In the genomic region with DNA sequence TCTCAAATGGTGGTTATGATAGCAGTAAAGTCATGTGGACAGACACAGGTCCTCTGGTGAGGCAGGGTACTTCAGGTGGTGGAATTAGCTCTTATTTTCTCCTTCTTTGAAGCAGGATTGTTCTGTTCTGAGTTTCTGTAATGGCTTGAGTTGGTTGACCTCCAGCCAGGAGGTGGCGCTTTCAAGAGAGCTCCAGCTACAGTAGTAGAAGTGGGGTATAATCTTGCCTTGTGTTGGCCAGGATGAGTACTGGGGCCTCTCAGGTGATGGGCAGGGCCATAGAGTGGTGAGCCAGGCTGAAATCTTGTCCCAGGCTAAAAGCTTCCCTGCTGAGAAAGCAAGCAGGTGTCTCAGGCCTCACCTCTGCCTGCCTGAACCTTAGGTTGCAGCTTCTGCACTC, we compare ENCODE assay signal across 21 cellular contexts.
DNase-seq lines count a peak whose midpoint lies in the region; ATAC-seq, FAIRE-seq and TF ChIP-seq lines count a peak whose summit lies in the region.
"Had no signal": no experiment of that assay in that cellular context is flagged by ENCODE, and none has a peak within 500 bp of the region (broad histone marks: within the 10 kb centered on the region; RNA-seq: fewer than 3 reads in every experiment).

No MANE protein-coding gene starts in this region.

- no peaks in the 10 kb centered on the region for H3K4me1 ChIP-seq in OCI-LY3 (ENCODE audit: low read length)

- H3K4me3 ChIP-seq in GM06990 (replicated peaks; ENCODE audit: low read depth, low read length) (no peak overlapping the region), OCI-LY3 (ENCODE audit: low read length) (no peak overlapping the region), epithelial cell of esophagus (ENCODE audit: low read length) (no peak overlapping the region)

- H3K36me3 ChIP-seq in GM06990 (ENCODE audit: control insufficient read depth, insufficient read depth, low read length) (no peaks in the 10 kb centered on the region), OCI-LY3 (replicated peaks; ENCODE audit: low read depth, low read length) (no peaks in the 10 kb centered on the region)

- no peak overlapping the region for H3K27ac ChIP-seq in OCI-LY3 (ENCODE audit: low read length)

- H4K20me1 ChIP-seq in OCI-LY3 (ENCODE audit: insufficient read depth, low read length), result no peaks in the 10 kb centered on the region

- peak; percentile 46 for ATAC-seq in HG03354 (IDR thresholded peaks at IDR 0.05; ENCODE audit: poor library complexity, severe bottlenecking, unreplicated experiment)
- ATAC-seq: SK-N-SH treated with all-trans-retinoic acid at 6 μM for 48 hours had no signal

- TF ChIP-seq CTCF in GM06990 (IDR thresholded peaks at IDR 0.05; ENCODE audit: insufficient read depth, low read length, poor library complexity, severe bottlenecking), result peak; percentile 13
- peak; percentile 15 for TF ChIP-seq CTCF in OCI-LY3 (IDR thresholded peaks at IDR 0.05; ENCODE audit: low read depth, low read length)
- peak; percentile 2 for TF ChIP-seq CTCF in epithelial cell of esophagus (IDR thresholded peaks at IDR 0.05; ENCODE audit: insufficient read depth, low read depth, low read length, missing control alignments)

- no peak for FAIRE-seq in RCC 7860 (lab: Jason Lieb, UNC)
- FAIRE-seq: GM19239 had no signal

- no peaks in the 10 kb centered on the region for H3K9me3 ChIP-seq in OCI-LY3 (ENCODE audit: insufficient read depth, low read length)

- H3K27me3 ChIP-seq in GM06990 (replicated peaks; ENCODE audit: control insufficient read depth, insufficient read depth, low read length), result no peaks in the 10 kb centered on the region; the same call in 1 of the 2 replicates
- H3K27me3 ChIP-seq in OCI-LY3 (ENCODE audit: low read depth, low read length), result no peaks in the 10 kb centered on the region

- no peak overlapping the region for H3K9ac ChIP-seq in OCI-LY3 (ENCODE audit: low read length)

- H3K4me2 ChIP-seq in OCI-LY3 (ENCODE audit: low read length), result no peak overlapping the region

- no peak for DNase-seq in GM06990 (ENCODE audit: extremely low read depth, insufficient read length)
- DNase-seq in epithelial cell of esophagus (ENCODE audit: low read depth), result no peak
- no peak for DNase-seq in cerebellar cortex (ENCODE audit: low spot score)
- no peak for DNase-seq in RCC 7860 (ENCODE audit: low spot score)
- no peak for DNase-seq in posterior cingulate gyrus
- DNase-seq: Calu3; CD4-positive, alpha-beta T cell; DND-41; GDM1; HCEC 1CT; KBM-7; NCI-H1105; NCI-H1694 treated with DMSO at 0.1 percent for 48 hours; NCI-H2107; NCI-H2227 treated with DMSO at 0.1 percent for 48 hours; NCI-H524; SHP77 treated with DMSO at 0.1 percent for 48 hours had no signal

- intact Hi-C loops in posterior cingulate gyrus (cut with DNase I), result no loop called here

- H3K79me2 ChIP-seq in OCI-LY3 (ENCODE audit: low read length), result no peaks in the 10 kb centered on the region

- H2AFZ ChIP-seq in OCI-LY3 (ENCODE audit: low read depth, low read length), result no peak overlapping the region
